ENCODE assay signal across 24 cellular contexts in the genomic region with DNA sequence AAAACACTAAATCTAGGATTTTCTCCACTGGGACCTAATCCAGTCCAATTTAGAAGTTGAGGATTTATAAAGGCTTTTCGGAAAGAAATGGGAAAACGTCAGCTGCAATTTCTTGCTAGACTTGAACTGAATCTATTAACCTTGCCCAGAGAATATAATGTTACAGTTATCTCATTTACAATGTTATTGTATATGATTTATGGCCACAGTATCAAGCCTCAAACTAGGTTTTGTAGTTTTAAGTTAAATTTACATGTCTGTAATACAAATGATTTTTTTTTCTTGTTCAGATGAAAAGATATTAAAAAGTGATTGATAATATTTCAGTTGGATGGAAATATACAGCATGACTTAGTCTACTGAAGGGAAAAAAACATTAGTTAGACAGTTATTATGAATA.
"Had no signal": no experiment of that assay in that cellular context is flagged by ENCODE, and none has a peak within 500 bp of the region (broad histone marks: within the 10 kb centered on the region; RNA-seq: fewer than 3 reads in every experiment).

No MANE protein-coding gene starts in this region.

- H3K4me1 Mint-ChIP-seq: naive thymus-derived CD8-positive, alpha-beta T cell; stimulated activated effector memory CD8-positive, alpha-beta T cell treated with anti-CD3 and anti-CD28 coated beads, Interleukin-12 subunit alpha, Interleukin-12 subunit beta, amount 100 ng/mL, for 72 hours had no signal

- H3K36me3 Mint-ChIP-seq: naive thymus-derived CD8-positive, alpha-beta T cell; stimulated activated effector memory CD8-positive, alpha-beta T cell treated with anti-CD3 and anti-CD28 coated beads, Interleukin-12 subunit alpha, Interleukin-12 subunit beta, amount 100 ng/mL, for 72 hours had no signal

- H3K27ac ChIP-seq: left lung, lower lobe of right lung, pancreas, prostate gland, spleen, suprapubic skin, thoracic aorta, tibial nerve, upper lobe of left lung, vagina had no signal

- H3K9me3 ChIP-seq: left lung, lower lobe of right lung, pancreas, prostate gland, suprapubic skin, thoracic aorta, upper lobe of left lung, vagina had no signal

- H3K4me1 ChIP-seq: left lung, lower lobe of right lung, pancreas, prostate gland, spleen, suprapubic skin, tibial nerve, upper lobe of left lung, vagina had no signal

- H3K27me3 Mint-ChIP-seq: naive thymus-derived CD8-positive, alpha-beta T cell; stimulated activated naive CD8-positive, alpha-beta T cell treated with anti-CD3 and anti-CD28 coated beads, Interleukin-15, Interleukin-2, amounts not matched to agents 100 ng/mL and 50 ng/mL, for 24 hours had no signal

- H3K36me3 ChIP-seq: left lung, lower lobe of right lung, pancreas, prostate gland, spleen, suprapubic skin, thoracic aorta, tibial nerve, upper lobe of left lung, vagina had no signal

- H3K27me3 ChIP-seq: left lung, pancreas, spleen, suprapubic skin, tibial nerve, upper lobe of left lung, vagina had no signal

- H3K4me3 Mint-ChIP-seq: naive thymus-derived CD8-positive, alpha-beta T cell; stimulated activated effector memory CD8-positive, alpha-beta T cell treated with anti-CD3 and anti-CD28 coated beads, Interleukin-12 subunit alpha, Interleukin-12 subunit beta, amount 100 ng/mL, for 72 hours; stimulated activated naive CD8-positive, alpha-beta T cell treated with anti-CD3 and anti-CD28 coated beads, Interleukin-15, Interleukin-2, amounts not matched to agents 100 ng/mL and 50 ng/mL, for 24 hours had no signal

- H3K27ac Mint-ChIP-seq: naive thymus-derived CD8-positive, alpha-beta T cell; stimulated activated effector memory CD8-positive, alpha-beta T cell treated with anti-CD3 and anti-CD28 coated beads, Interleukin-12 subunit alpha, Interleukin-12 subunit beta, amount 100 ng/mL, for 72 hours; stimulated activated naive CD8-positive, alpha-beta T cell treated with anti-CD3 and anti-CD28 coated beads, Interleukin-15, Interleukin-2, amounts not matched to agents 100 ng/mL and 50 ng/mL, for 24 hours had no signal

- DNase-seq: hippocampal formation; kidney glomerular epithelial cell; left cardiac atrium; left lung; lower lobe of right lung; mammary epithelial cell; mesenchymal stem cell; naive thymus-derived CD8-positive, alpha-beta T cell; pancreas; posterior cingulate gyrus; retina; right cardiac atrium; small intestine; spleen; stimulated activated CD4-positive, alpha-beta T cell treated with anti-CD3 and anti-CD28 coated beads, Interleukin-4, amount 100 ng/mL, for 24 hours; stimulated activated naive CD4-positive, alpha-beta T cell; upper lobe of left lung had no signal

- H3K4me3 ChIP-seq: left lung, lower lobe of right lung, pancreas, prostate gland, spleen, suprapubic skin, thoracic aorta, tibial nerve, upper lobe of left lung, vagina had no signal
